In genomic region chr17:57441270-57441600, GRCh38 we compare ENCODE assay signal across 9 cellular contexts.
DNase-seq lines count a peak whose midpoint lies in the region; ATAC-seq, FAIRE-seq and TF ChIP-seq lines count a peak whose summit lies in the region.
"Had no signal": no experiment of that assay in that cellular context is flagged by ENCODE, and none has a peak within 500 bp of the region (broad histone marks: within the 10 kb centered on the region; RNA-seq: fewer than 3 reads in every experiment).

No MANE protein-coding gene starts in this region.

- H3K9me3 ChIP-seq in BLaER1, result no peaks in the 10 kb centered on the region

- no peak overlapping the region for H2BK120ac ChIP-seq in mesendoderm (ENCODE audit: low read depth, low read length)

- H3K27me3 Mint-ChIP-seq in WTC11 (ENCODE audit: low read depth), result no peaks in the 10 kb centered on the region

- H3K4ac ChIP-seq in mesendoderm (ENCODE audit: low read depth, low read length), result no peak overlapping the region

- H3K56ac ChIP-seq in mesendoderm (ENCODE audit: low read length), result peak overlapping the region; percentile 27

- H3K9ac ChIP-seq in BLaER1 (peak overlapping the region; percentile 95), mesendoderm (ENCODE audit: low read length) (no peak overlapping the region)

- no peak overlapping the region for H2BK15ac ChIP-seq in mesendoderm (replicated peaks; ENCODE audit: low read depth)

- no peaks in the 10 kb centered on the region for H3K27me3 ChIP-seq in BLaER1
- no peaks in the 10 kb centered on the region for H3K27me3 ChIP-seq in mesendoderm (ENCODE audit: insufficient read depth, low read length, poor library complexity)

- H3K4me1 ChIP-seq in BLaER1 (peaks cover 100% of the 10 kb centered on the region), mesendoderm (ENCODE audit: control insufficient read depth, low read depth, low read length) (peaks cover 14% of the 10 kb centered on the region)

- H3K27ac Mint-ChIP-seq in WTC11, result peak overlapping the region; percentile 47

- peaks cover 3% of the 10 kb centered on the region for H3K79me1 ChIP-seq in mesendoderm (ENCODE audit: low read length)

- no peaks in the 10 kb centered on the region for H3K9me3 Mint-ChIP-seq in WTC11

- POLR2A ChIA-PET in WTC11 (lab: Charles Lee), result interaction anchor here (0.7 kb wide), 1 partner anchor 12 kb away, joined by 3 read pairs; no protein-coding TSS in a partner anchor

- no peak for TF ChIP-seq CTCF in WTC11 (IDR thresholded peaks at IDR 0.05)

- H4K8ac ChIP-seq in mesendoderm (ENCODE audit: low read depth, low read length), result no peak overlapping the region

- peaks cover 65% of the 10 kb centered on the region for H3K4me1 Mint-ChIP-seq in WTC11

- no CpG with 5 or more reads among the region's 1 CpG for WGBS in mesendoderm (ENCODE audit: extremely low coverage, insufficient coverage, low lambda C conversion rate)

- H3K4me3 ChIP-seq in BLaER1, result no peak overlapping the region
- H3K4me3 ChIP-seq in mesendoderm (ENCODE audit: low read length), result no peak overlapping the region

- H3K27ac ChIP-seq in BLaER1 (peak overlapping the region; percentile 99), mesendoderm (ENCODE audit: low read depth, low read length) (peak overlapping the region; percentile 20)

- ATAC-seq in GM21717 (IDR thresholded peaks at IDR 0.05; ENCODE audit: unreplicated experiment) (peak; percentile 24), WTC11 (no peak), GM19035 (IDR thresholded peaks at IDR 0.05; ENCODE audit: unreplicated experiment) (no peak)

- no peak overlapping the region for H2BK5ac ChIP-seq in mesendoderm (ENCODE audit: low read length)

- no peak for DNase-seq in WTC11 (ENCODE audit: low spot score)
- DNase-seq in mesendoderm, result no peak
- no peak for DNase-seq in frontal cortex (ENCODE audit: low spot score in 2 of 2)
- DNase-seq in stimulated activated CD4-positive, alpha-beta T cell treated with anti-CD3 and anti-CD28 coated beads, Interleukin-12 subunit alpha, Interleukin-12 subunit beta, amount 100 ng/mL, for 4 hours, result no peak
- no peak for DNase-seq in NK-92 (lab: John Stamatoyannopoulos, UW; ENCODE audit: unreplicated experiment)

- no peaks in the 10 kb centered on the region for H3K36me3 Mint-ChIP-seq in WTC11

- peaks cover 18% of the 10 kb centered on the region; the same call in 1 of the 2 replicates for H3K36me3 ChIP-seq in BLaER1
- no peaks in the 10 kb centered on the region for H3K36me3 ChIP-seq in mesendoderm (ENCODE audit: control insufficient read depth, insufficient read depth, low read length)

- H3K18ac ChIP-seq in mesendoderm (ENCODE audit: low read length), result no peak overlapping the region

- FAIRE-seq in frontal cortex (lab: Jason Lieb, UNC), result no peak
- FAIRE-seq: G401.6 had no signal

- CTCF ChIA-PET in WTC11 (lab: Charles Lee), result interaction anchor here (0.9 to 3.2 kb wide), 27 partner anchors 9 to 392 kb away, joined by 3 to 40 read pairs (median 6); no protein-coding TSS in a partner anchor

- H3K23ac ChIP-seq in mesendoderm (ENCODE audit: low read length), result no peak overlapping the region

- H2AK5ac ChIP-seq in mesendoderm (ENCODE audit: low read length), result no peak overlapping the region

- peak overlapping the region; percentile 84 for H3K4me2 ChIP-seq in BLaER1
- no peak overlapping the region for H3K4me2 ChIP-seq in mesendoderm (ENCODE audit: low read length)

- no peaks in the 10 kb centered on the region for H3K79me2 ChIP-seq in mesendoderm (ENCODE audit: control insufficient read depth, insufficient read depth, low read length)

- H3K4me3 Mint-ChIP-seq in WTC11, result no peak overlapping the region

- H4K20me1 ChIP-seq in BLaER1, result peaks cover 19% of the 10 kb centered on the region

- H4K5ac ChIP-seq in mesendoderm (ENCODE audit: low read length), result no peak overlapping the region

TF ChIP-seq in WTC11, 78 proteins besides CTCF, POLR2A, EP300 and RAD21:
- TF ChIP-seq JUN (CRISPR knock-in tag; IDR thresholded peaks at IDR 0.05) (no peak), NR3C1 (CRISPR knock-in tag; conservative IDR thresholded peaks at IDR 0.05; ENCODE audit: low read depth) (no peak), ZBTB21 (CRISPR knock-in tag; IDR thresholded peaks at IDR 0.05; ENCODE audit: borderline replicate concordance) (no peak), ZNF425 (CRISPR knock-in tag; conservative IDR thresholded peaks at IDR 0.05) (no peak), ETV6 (CRISPR knock-in tag; IDR thresholded peaks at IDR 0.05) (no peak), ZBTB43 (CRISPR knock-in tag; IDR thresholded peaks at IDR 0.05) (no peak), JAZF1 (CRISPR knock-in tag; IDR thresholded peaks at IDR 0.05) (no peak)
